16 cellular contexts compared by ENCODE assay signal in the genomic region with DNA sequence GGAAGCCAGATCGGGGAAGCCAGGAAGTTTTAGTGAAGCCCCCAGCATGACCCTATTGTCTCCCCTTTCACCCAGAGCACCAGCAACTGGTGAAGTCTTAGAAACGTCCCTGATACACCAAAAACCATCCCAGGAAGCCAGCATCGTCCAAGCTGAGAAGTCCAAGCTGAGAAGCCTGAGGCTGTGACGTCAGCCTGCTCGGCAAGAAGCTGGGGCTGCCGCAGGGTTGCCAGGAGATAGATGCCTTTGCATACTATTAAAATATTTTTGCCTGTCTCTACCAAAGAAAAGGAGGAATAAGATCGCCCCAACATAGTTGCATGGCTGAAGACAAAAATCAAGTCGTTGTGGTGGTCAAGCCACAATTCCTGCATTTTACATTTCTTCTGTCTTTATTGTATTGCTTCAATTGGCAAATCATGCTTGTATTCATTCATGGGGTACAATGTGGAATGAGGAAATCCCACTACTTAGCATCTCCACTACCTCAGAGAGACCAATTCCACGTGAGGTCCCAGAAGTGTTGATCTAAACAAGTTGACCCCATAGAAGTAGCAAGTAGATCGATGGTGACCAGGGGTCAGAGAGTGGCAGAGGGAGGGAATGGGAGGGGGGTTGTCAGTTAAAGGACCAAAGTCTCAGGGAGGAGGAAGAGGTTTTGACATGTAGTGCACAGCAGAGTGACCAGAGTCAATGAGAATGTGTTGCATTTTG.
"Had no signal": no experiment of that assay in that cellular context is flagged by ENCODE, and none has a peak within 500 bp of the region (broad histone marks: within the 10 kb centered on the region; RNA-seq: fewer than 3 reads in every experiment).

No MANE protein-coding gene starts in this region.

- H3K9me3 ChIP-seq: esophagus squamous epithelium, heart right ventricle, left ventricle myocardium inferior, ovary, psoas muscle, right lobe of liver, stomach had no signal

- H3K27ac ChIP-seq: esophagus squamous epithelium, heart right ventricle, left ventricle myocardium inferior, ovary, psoas muscle, right lobe of liver, stomach had no signal

- DNase-seq: activated CD4-positive, alpha-beta T cell treated with anti-CD3 and anti-CD28 coated beads, Interleukin-2, amount 10 ng/mL, durations not matched to agents 24 days and 14 days; activated CD8-positive, alpha-beta T cell treated with anti-CD3 and anti-CD28 coated beads for 36 hours; activated gamma-delta T cell treated with Interleukin-2 at 50 U/mL for 16 hours; activated T-cell treated with anti-CD3 and anti-CD28 coated beads, Interleukin-2, amount 50 U/mL, for 72 hours; dermis blood vessel endothelial cell; effector memory CD4-positive, alpha-beta T cell; esophagus squamous epithelium; heart right ventricle; left ventricle myocardium inferior; ovary; psoas muscle; stimulated activated CD4-positive, alpha-beta T cell treated with anti-CD3 and anti-CD28 coated beads, Interleukin-4, amount 100 ng/mL, for 1 hour; stomach had no signal

- H3K4me2 ChIP-seq: smooth muscle cell had no signal

- H3K4me3 ChIP-seq: esophagus squamous epithelium, heart right ventricle, left ventricle myocardium inferior, ovary, psoas muscle, right lobe of liver, smooth muscle cell, stomach had no signal

- H3K36me3 ChIP-seq: heart right ventricle, left ventricle myocardium inferior, ovary, right lobe of liver, stomach had no signal

- H3K27me3 ChIP-seq: esophagus squamous epithelium, heart right ventricle, ovary, right lobe of liver, stomach had no signal

- ATAC-seq: activated CD8-positive, alpha-beta T cell treated with anti-CD3 and anti-CD28 coated beads for 36 hours; activated T-cell treated with anti-CD3 and anti-CD28 coated beads, Interleukin-2, amount 50 U/mL, for 72 hours; heart right ventricle; psoas muscle; stimulated activated effector memory CD8-positive, alpha-beta T cell treated with anti-CD3 and anti-CD28 coated beads, Interleukin-12 subunit alpha, Interleukin-12 subunit beta, amount 100 ng/mL, for 72 hours had no signal
